In the genomic region with DNA sequence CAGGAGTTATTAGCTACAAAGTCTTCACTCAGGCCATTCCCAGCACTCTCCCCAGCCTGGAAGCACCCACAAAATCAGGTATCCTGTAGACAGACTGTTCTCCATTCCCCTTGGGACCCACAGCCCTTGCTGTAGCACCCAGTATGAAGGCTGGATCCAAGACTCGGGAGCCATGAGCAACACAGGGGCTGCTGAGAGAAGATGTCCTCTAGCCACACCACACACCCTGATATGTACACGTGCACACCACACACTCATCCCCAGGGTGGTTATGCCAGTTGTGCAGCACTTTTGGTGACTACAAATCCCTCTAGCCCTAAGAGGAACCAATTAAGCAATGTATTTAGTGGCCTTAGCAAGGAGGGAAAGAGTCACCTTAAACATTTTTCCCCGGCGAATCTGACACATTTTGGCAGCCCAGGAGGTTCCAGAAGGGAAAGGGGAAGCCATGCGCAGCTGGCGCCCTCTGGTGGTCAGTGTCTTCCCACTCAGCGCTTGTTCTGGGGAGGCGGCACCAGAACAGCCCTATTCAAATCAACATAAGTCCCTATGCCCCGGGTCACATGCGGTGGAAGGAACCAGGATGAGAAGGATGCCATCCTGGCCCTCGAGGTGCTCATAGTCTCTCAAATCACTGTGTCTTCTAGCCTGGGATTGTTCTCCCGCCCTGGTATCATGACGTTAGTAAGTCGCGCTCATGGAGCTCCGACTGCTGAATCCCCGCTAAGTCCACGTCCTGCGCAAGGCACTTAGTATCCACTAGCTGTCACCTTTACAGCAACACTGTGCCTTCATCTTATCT, we compare ENCODE assay signal across 9 cellular contexts.
DNase-seq lines count a peak whose midpoint lies in the region; ATAC-seq, FAIRE-seq and TF ChIP-seq lines count a peak whose summit lies in the region.
"Had no signal": no experiment of that assay in that cellular context is flagged by ENCODE, and none has a peak within 500 bp of the region (broad histone marks: within the 10 kb centered on the region; RNA-seq: fewer than 3 reads in every experiment).

No MANE protein-coding gene starts in this region.

- H3K27ac ChIP-seq in kidney (ENCODE audit: low read depth in 2 of 2, low read length in 2 of 2) = no peak overlapping the region

- no peak for FAIRE-seq in kidney (lab: Jason Lieb, UNC)

- no peak overlapping the region for H3K9ac ChIP-seq in kidney (ENCODE audit: low read length in 2 of 2)

- intact Hi-C loops in activated B cell treated with CpG ODN at 0.5 μM for 24 hours (cut with micrococcal nuclease) (loop anchor here (1.0 to 5.0 kb wide), 6 partner anchors 23 to 296 kb away; partner anchors contain the start of gene CGRRF1), kidney (cut with DNase I) (no loop called here)

- POLR2A ChIA-PET in activated B cell treated with CpG ODN at 0.5 μM for 24 hours (lab: Charles Lee) = no interaction called here

- TF ChIP-seq CTCF in activated B cell treated with CpG ODN at 0.5 μM for 24 hours (IDR thresholded peaks at IDR 0.05) (peak; percentile 90), cardiac fibroblast (IDR thresholded peaks at IDR 0.05; ENCODE audit: low read depth, low read length) (peak; percentile 95), kidney (IDR thresholded peaks at IDR 0.05; ENCODE audit: borderline replicate concordance, extremely low read depth, insufficient read depth) (peak; percentile 85)

- H3K4me1 ChIP-seq in kidney (ENCODE audit: control insufficient read depth in 1 of 2, insufficient read depth in 1 of 2, low read depth in 1 of 2, low read length in 2 of 2) = no peaks in the 10 kb centered on the region

- H3K4me3 ChIP-seq in cardiac fibroblast (replicated peaks in 1 of 2; ENCODE audit: low read depth in 2 of 2, low read length in 2 of 2) (no peak overlapping the region), kidney (ENCODE audit: low read length in 2 of 2) (peak overlapping the region; percentile 10 to 39)

- CTCF ChIA-PET in activated B cell treated with CpG ODN at 0.5 μM for 24 hours (lab: Charles Lee) = interaction anchor here (0.7 to 4.8 kb wide), 12 partner anchors 11 to 246 kb away, joined by 3 to 40 read pairs (median 4); partner anchors contain the start of gene GCH1

- H3K36me3 Mint-ChIP-seq in activated B cell treated with CpG ODN at 0.5 μM for 24 hours (ENCODE audit: low read depth) = no peaks in the 10 kb centered on the region

- no peaks in the 10 kb centered on the region for H3K36me3 ChIP-seq in kidney (ENCODE audit: control insufficient read depth in 1 of 2, insufficient read depth in 2 of 2, low read length in 2 of 2)

- ATAC-seq in HG02642 (IDR thresholded peaks at IDR 0.05; ENCODE audit: poor library complexity, unreplicated experiment) = peak; percentile 75
- peak; percentile 88 for ATAC-seq in activated B cell treated with CpG ODN at 0.5 μM for 24 hours (ENCODE audit: low read depth)

- H3K4me3 Mint-ChIP-seq in activated B cell treated with CpG ODN at 0.5 μM for 24 hours = no peak overlapping the region
- H3K4me3 Mint-ChIP-seq: stimulated activated naive CD8-positive, alpha-beta T cell treated with anti-CD3 and anti-CD28 coated beads, Interleukin-15, Interleukin-2, amounts not matched to agents 100 ng/mL and 50 ng/mL, for 24 hours had no signal

- H3K4me1 Mint-ChIP-seq in activated B cell treated with CpG ODN at 0.5 μM for 24 hours = peaks cover 6% of the 10 kb centered on the region

- H3K9me3 ChIP-seq in kidney (ENCODE audit: control insufficient read depth in 1 of 2, low read length in 2 of 2) = no peaks in the 10 kb centered on the region

- DNase-seq in GDM1 (lab: John Stamatoyannopoulos, UW) (peak; percentile 56), NCI-H2107 treated with DMSO at 0.1 percent for 48 hours (lab: John Stamatoyannopoulos, UW; ENCODE audit: unreplicated experiment) (peak; percentile 86), activated B cell treated with CpG ODN at 0.5 μM for 24 hours (peak; percentile 62), cardiac fibroblast (ENCODE audit: low read depth in 2 of 2) (peak; percentile 86 to 89), kidney (peak; percentile 90), mesenteric fat pad (ENCODE audit: low spot score) (no peak)
- DNase-seq in stimulated activated CD4-positive, alpha-beta T cell treated with anti-CD3 and anti-CD28 coated beads, Interleukin-1b, Interleukin-23, amount 100 ng/mL, for 1 hour (ENCODE audit: low read depth in 2 of 2) = peak; percentile 39 to 60

- H3K27ac Mint-ChIP-seq in activated B cell treated with CpG ODN at 0.5 μM for 24 hours = no peak overlapping the region
- H3K27ac Mint-ChIP-seq: stimulated activated naive CD8-positive, alpha-beta T cell treated with anti-CD3 and anti-CD28 coated beads, Interleukin-15, Interleukin-2, amounts not matched to agents 100 ng/mL and 50 ng/mL, for 24 hours had no signal

- peaks cover 13% of the 10 kb centered on the region for H3K27me3 Mint-ChIP-seq in activated B cell treated with CpG ODN at 0.5 μM for 24 hours

- peaks cover 5% of the 10 kb centered on the region for H3K9me3 Mint-ChIP-seq in activated B cell treated with CpG ODN at 0.5 μM for 24 hours
- H3K9me3 Mint-ChIP-seq: stimulated activated naive CD8-positive, alpha-beta T cell treated with anti-CD3 and anti-CD28 coated beads, Interleukin-15, Interleukin-2, amounts not matched to agents 100 ng/mL and 50 ng/mL, for 24 hours had no signal

Comparison
In these comparisons a context has a peak if more than half of its experiments do, and no peak if none do; other contexts are left out.
1. H3K4me3 ChIP-seq: peak in kidney (2 of 2); none in cardiac fibroblast (0 of 2).
2. Peak in every context shown above with its lines, with median percentiles within 50 percentile points of each other: CTCF ChIP-seq.